ENCODE assay signal across 16 cellular contexts in the genomic region with DNA sequence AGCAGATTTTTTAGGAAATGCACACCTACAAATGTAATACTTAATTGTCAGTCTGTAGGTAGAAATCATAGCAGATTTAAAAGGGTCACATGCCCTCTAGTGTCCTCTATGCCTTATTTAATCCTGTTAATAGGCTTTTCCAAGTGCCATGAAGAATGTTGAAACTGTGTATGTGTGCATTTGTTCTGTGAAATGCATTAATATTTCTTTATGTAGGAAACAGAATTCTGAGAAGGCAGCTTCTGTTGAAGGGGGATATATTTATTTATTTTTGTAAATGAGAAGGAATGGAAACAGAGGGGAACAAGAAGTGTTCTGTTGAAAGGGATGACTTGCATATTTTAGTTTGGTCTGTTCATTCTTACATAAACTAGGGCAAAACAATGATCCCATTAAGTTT. TPM values are rescaled to one million over a fixed set of nuclear protein-coding genes. Genes with fewer than 3 reads are reported as not detected.
A peak's percentile ranks its signal among the peaks of the same experiment; 100 is the strongest.
DNase-seq lines count a peak whose midpoint lies in the region; ATAC-seq and TF ChIP-seq lines count a peak whose summit lies in the region.
"Had no signal": no experiment of that assay in that cellular context is flagged by ENCODE, and none has a peak within 500 bp of the region (broad histone marks: within the 10 kb centered on the region; RNA-seq: fewer than 3 reads in every experiment).

No MANE protein-coding gene starts in this region.

- no peaks in the 10 kb centered on the region for H3K4me1 ChIP-seq in RWPE2 (ENCODE audit: insufficient read depth, poor library complexity, severe bottlenecking)
- peaks cover 0 to 4% (median 0%) of the 10 kb centered on the region in 9 donors for H3K4me1 ChIP-seq in heart right ventricle
- H3K4me1 ChIP-seq: heart left ventricle, SJCRH30 had no signal

- H3K4me1 Mint-ChIP-seq in stimulated activated effector memory CD8-positive, alpha-beta T cell treated with anti-CD3 and anti-CD28 coated beads, Interleukin-12 subunit alpha, Interleukin-12 subunit beta, amount 100 ng/mL, for 72 hours = peaks cover 6% of the 10 kb centered on the region
- H3K4me1 Mint-ChIP-seq: CD14-positive monocyte had no signal

- H3K9me3 Mint-ChIP-seq in stimulated activated effector memory CD8-positive, alpha-beta T cell treated with anti-CD3 and anti-CD28 coated beads, Interleukin-12 subunit alpha, Interleukin-12 subunit beta, amount 100 ng/mL, for 72 hours = no peaks in the 10 kb centered on the region
- H3K9me3 Mint-ChIP-seq: activated naive CD8-positive, alpha-beta T cell treated with anti-CD3 and anti-CD28 coated beads for 36 hours; CD14-positive monocyte had no signal

- no peaks in the 10 kb centered on the region for H3K36me3 Mint-ChIP-seq in stimulated activated effector memory CD8-positive, alpha-beta T cell treated with anti-CD3 and anti-CD28 coated beads, Interleukin-12 subunit alpha, Interleukin-12 subunit beta, amount 100 ng/mL, for 72 hours
- H3K36me3 Mint-ChIP-seq: activated naive CD8-positive, alpha-beta T cell treated with anti-CD3 and anti-CD28 coated beads for 36 hours; CD14-positive monocyte had no signal

- H3K27ac ChIP-seq in RWPE2 (ENCODE audit: poor library complexity, severe bottlenecking) = no peak overlapping the region
- no peak overlapping the region for H3K27ac ChIP-seq in heart right ventricle
- H3K27ac ChIP-seq: heart left ventricle, SJCRH30, thoracic aorta had no signal

- intact Hi-C loops in heart right ventricle (cut with DNase I) = loop anchor here in 1 of 10 donors (5.0 kb wide), 1 partner anchor 111 kb away; the partner anchor contains the start of gene GAS2

- H3K36me3 ChIP-seq in RWPE2 (ENCODE audit: low read depth) (no peaks in the 10 kb centered on the region), heart right ventricle (no peaks in the 10 kb centered on the region)
- H3K36me3 ChIP-seq: heart left ventricle, SJCRH30, thoracic aorta had no signal

- TF ChIP-seq CTCF in LNCAP (IDR thresholded peaks at IDR 0.05) (peak; percentile 41; the same call in 1 of the 2 replicates), RWPE2 (IDR thresholded peaks at IDR 0.05; ENCODE audit: poor library complexity, severe bottlenecking) (peak; percentile 21), heart right ventricle (IDR thresholded peaks at IDR 0.05) (peak in 3 of 9 donors; percentile 11 to 16 (median 14))

- no peak overlapping the region for H3K4me3 ChIP-seq in RWPE2 (ENCODE audit: severe bottlenecking)
- H3K4me3 ChIP-seq in heart right ventricle = no peak overlapping the region
- H3K4me3 ChIP-seq: heart left ventricle, SJCRH30, thoracic aorta had no signal

- peak; percentile 53 for DNase-seq in DMS53 (lab: John Stamatoyannopoulos, UW)
- no peak for DNase-seq in RWPE2 (ENCODE audit: low spot score)
- no peak for DNase-seq in left lobe of liver (ENCODE audit: low spot score)
- DNase-seq in heart right ventricle = no peak
- DNase-seq in effector CD4-positive, alpha-beta T cell = no peak
- DNase-seq in stimulated activated effector memory CD8-positive, alpha-beta T cell treated with anti-CD3 and anti-CD28 coated beads, Interleukin-12 subunit alpha, Interleukin-12 subunit beta, amount 100 ng/mL, for 72 hours (ENCODE audit: low spot score in 2 of 2) = no peak
- DNase-seq: activated naive CD8-positive, alpha-beta T cell treated with anti-CD3 and anti-CD28 coated beads for 36 hours; heart left ventricle; mesenchymal stem cell; NCI-H1048; retina had no signal

- ATAC-seq in RWPE2 (ENCODE audit: low read depth) (no peak), left lobe of liver (peak; percentile 51), heart right ventricle (no peak), HG03432 (IDR thresholded peaks at IDR 0.05; ENCODE audit: unreplicated experiment) (no peak)
- ATAC-seq in stimulated activated effector memory CD8-positive, alpha-beta T cell treated with anti-CD3 and anti-CD28 coated beads, Interleukin-12 subunit alpha, Interleukin-12 subunit beta, amount 100 ng/mL, for 72 hours = no peak
- ATAC-seq: heart left ventricle had no signal

- H3K9me3 ChIP-seq in RWPE2 (ENCODE audit: severe bottlenecking) = no peaks in the 10 kb centered on the region
- H3K9me3 ChIP-seq in heart right ventricle = peaks cover 0 to 2% (median 0%) of the 10 kb centered on the region in 11 donors
- H3K9me3 ChIP-seq: SJCRH30, thoracic aorta had no signal

- H3K27me3 ChIP-seq in RWPE2 (ENCODE audit: insufficient read depth, poor library complexity, severe bottlenecking) (no peaks in the 10 kb centered on the region), heart right ventricle (no peaks in the 10 kb centered on the region)
- H3K27me3 ChIP-seq: heart left ventricle, SJCRH30 had no signal

- H3K4me3 Mint-ChIP-seq in stimulated activated effector memory CD8-positive, alpha-beta T cell treated with anti-CD3 and anti-CD28 coated beads, Interleukin-12 subunit alpha, Interleukin-12 subunit beta, amount 100 ng/mL, for 72 hours = no peak overlapping the region
- H3K4me3 Mint-ChIP-seq: activated naive CD8-positive, alpha-beta T cell treated with anti-CD3 and anti-CD28 coated beads for 36 hours; CD14-positive monocyte had no signal

- H3K27ac Mint-ChIP-seq in stimulated activated effector memory CD8-positive, alpha-beta T cell treated with anti-CD3 and anti-CD28 coated beads, Interleukin-12 subunit alpha, Interleukin-12 subunit beta, amount 100 ng/mL, for 72 hours = no peak overlapping the region
- H3K27ac Mint-ChIP-seq: activated naive CD8-positive, alpha-beta T cell treated with anti-CD3 and anti-CD28 coated beads for 36 hours; CD14-positive monocyte had no signal

RNA-seq across cellular contexts. Expression of gene SVIP, which starts 51.0 kb away (rescaled TPM):
- total RNA-seq in left lobe of liver (7.5 TPM), heart right ventricle (10 to 100 TPM; 16.9 to 30.3 (median 25.3) TPM)
- polyA plus RNA-seq in heart right ventricle = 10 to 100 TPM in 1 of 2 donors, 1 to 10 TPM in 1; 9.7 to 15.6 TPM
